In the genomic region with DNA sequence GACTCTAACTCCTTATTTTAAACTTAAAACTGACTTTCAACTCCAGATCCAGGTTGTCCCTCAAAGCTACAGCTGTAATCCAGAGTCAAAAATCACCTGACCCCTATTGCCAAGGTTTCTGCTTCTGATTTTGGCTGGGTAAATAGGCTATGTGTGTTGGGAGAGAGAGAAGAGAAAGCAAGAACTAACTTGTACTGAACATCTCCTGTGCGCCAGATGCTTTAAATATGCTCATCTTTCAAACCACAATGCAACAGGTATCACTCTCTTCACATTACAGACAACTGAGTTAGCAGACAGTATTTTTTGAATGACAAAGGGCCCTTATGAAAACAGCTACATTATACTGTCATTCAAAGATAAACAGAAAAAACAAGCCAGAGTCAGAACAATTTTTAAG, we compare ENCODE assay signal across 2 cellular contexts.
TF ChIP-seq lines count a peak whose summit lies in the region.

No MANE protein-coding gene starts in this region.

TF ChIP-seq in IMR-90, 13 proteins besides CTCF, POLR2A, EP300 and RAD21:
- no peak for TF ChIP-seq CHD1 (IDR thresholded peaks at IDR 0.05; ENCODE audit: low read depth, low read length)
- no peak for TF ChIP-seq RFX5 (IDR thresholded peaks at IDR 0.05; ENCODE audit: low read depth, low read length)
- TF ChIP-seq, protein P1, sequence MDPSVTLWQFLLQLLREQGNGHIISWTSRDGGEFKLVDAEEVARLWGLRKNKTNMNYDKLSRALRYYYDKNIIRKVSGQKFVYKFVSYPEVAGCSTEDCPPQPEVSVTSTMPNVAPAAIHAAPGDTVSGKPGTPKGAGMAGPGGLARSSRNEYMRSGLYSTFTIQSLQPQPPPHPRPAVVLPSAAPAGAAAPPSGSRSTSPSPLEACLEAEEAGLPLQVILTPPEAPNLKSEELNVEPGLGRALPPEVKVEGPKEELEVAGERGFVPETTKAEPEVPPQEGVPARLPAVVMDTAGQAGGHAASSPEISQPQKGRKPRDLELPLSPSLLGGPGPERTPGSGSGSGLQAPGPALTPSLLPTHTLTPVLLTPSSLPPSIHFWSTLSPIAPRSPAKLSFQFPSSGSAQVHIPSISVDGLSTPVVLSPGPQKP (IDR thresholded peaks at IDR 0.05; ENCODE audit: borderline replicate concordance, low read depth, low read length), result no peak
- no peak for TF ChIP-seq MXI1 (IDR thresholded peaks at IDR 0.05; ENCODE audit: borderline replicate concordance, low read depth, low read length)
- TF ChIP-seq NFE2L2 (IDR thresholded peaks at IDR 0.05; ENCODE audit: low read depth, low read length), result no peak
- no peak for TF ChIP-seq FOS (IDR thresholded peaks at IDR 0.05; ENCODE audit: low read depth, low read length)
- TF ChIP-seq RCOR1 (IDR thresholded peaks at IDR 0.05; ENCODE audit: insufficient replicate concordance, low read length), result no peak
- TF ChIP-seq BHLHE40 (IDR thresholded peaks at IDR 0.05; ENCODE audit: low read depth, low read length), result no peak
- TF ChIP-seq SMC3 (IDR thresholded peaks at IDR 0.05; ENCODE audit: low read depth, low read length), result no peak
- no peak for TF ChIP-seq MAZ (IDR thresholded peaks at IDR 0.05; ENCODE audit: borderline replicate concordance, low read depth, low read length)
- TF ChIP-seq, protein P2, sequence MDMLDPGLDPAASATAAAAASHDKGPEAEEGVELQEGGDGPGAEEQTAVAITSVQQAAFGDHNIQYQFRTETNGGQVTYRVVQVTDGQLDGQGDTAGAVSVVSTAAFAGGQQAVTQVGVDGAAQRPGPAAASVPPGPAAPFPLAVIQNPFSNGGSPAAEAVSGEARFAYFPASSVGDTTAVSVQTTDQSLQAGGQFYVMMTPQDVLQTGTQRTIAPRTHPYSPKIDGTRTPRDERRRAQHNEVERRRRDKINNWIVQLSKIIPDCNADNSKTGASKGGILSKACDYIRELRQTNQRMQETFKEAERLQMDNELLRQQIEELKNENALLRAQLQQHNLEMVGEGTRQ (IDR thresholded peaks at IDR 0.05; ENCODE audit: low read depth, low read length), result no peak
- TF ChIP-seq MAFK (IDR thresholded peaks at IDR 0.05; ENCODE audit: low read depth, low read length), result no peak
- no peak for TF ChIP-seq CEBPB (IDR thresholded peaks at IDR 0.05; ENCODE audit: low read depth, low read length)

TF ChIP-seq in GM12878, 131 proteins besides CTCF, POLR2A, EP300 and RAD21:
- TF ChIP-seq, protein P3, sequence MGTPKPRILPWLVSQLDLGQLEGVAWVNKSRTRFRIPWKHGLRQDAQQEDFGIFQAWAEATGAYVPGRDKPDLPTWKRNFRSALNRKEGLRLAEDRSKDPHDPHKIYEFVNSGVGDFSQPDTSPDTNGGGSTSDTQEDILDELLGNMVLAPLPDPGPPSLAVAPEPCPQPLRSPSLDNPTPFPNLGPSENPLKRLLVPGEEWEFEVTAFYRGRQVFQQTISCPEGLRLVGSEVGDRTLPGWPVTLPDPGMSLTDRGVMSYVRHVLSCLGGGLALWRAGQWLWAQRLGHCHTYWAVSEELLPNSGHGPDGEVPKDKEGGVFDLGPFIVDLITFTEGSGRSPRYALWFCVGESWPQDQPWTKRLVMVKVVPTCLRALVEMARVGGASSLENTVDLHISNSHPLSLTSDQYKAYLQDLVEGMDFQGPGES (IDR thresholded peaks at IDR 0.05), result no peak
- TF ChIP-seq NFYA (IDR thresholded peaks at IDR 0.05; ENCODE audit: borderline replicate concordance, low read depth, low read length) (no peak), MXI1 (IDR thresholded peaks at IDR 0.05; ENCODE audit: low read depth, low read length) (no peak), RUNX3 (IDR thresholded peaks at IDR 0.05; ENCODE audit: low read length) (peak; percentile 29; the same call in 1 of the 2 replicates), SIN3A (IDR thresholded peaks at IDR 0.05; ENCODE audit: low read depth, low read length) (no peak)
